In genomic region chr17:70134042-70134441, GRCh38 we compare ENCODE assay signal across 22 cellular contexts. TPM values are rescaled to one million over a fixed set of nuclear protein-coding genes. Genes with fewer than 3 reads are reported as not detected.
DNase-seq lines count a peak whose midpoint lies in the region; ATAC-seq, FAIRE-seq and TF ChIP-seq lines count a peak whose summit lies in the region.
"Had no signal": no experiment of that assay in that cellular context is flagged by ENCODE, and none has a peak within 500 bp of the region (broad histone marks: within the 10 kb centered on the region; RNA-seq: fewer than 3 reads in every experiment).

No MANE protein-coding gene starts in this region.

- H3K27me3 ChIP-seq in K562 (ENCODE audit: control insufficient read depth in 2 of 2, insufficient read depth in 2 of 2, low read length in 2 of 2) (no peaks in the 10 kb centered on the region), neural progenitor cell (no peaks in the 10 kb centered on the region), GM23338 (ENCODE audit: insufficient read depth) (no peaks in the 10 kb centered on the region)

- no TSS peak for BruUV-seq in K562 (replicated peaks; lab: Mats Ljungman, UMichigan)

- H3K9me3 ChIP-seq in K562 (replicated peaks; ENCODE audit: control insufficient read depth, insufficient read depth, low read depth, low read length) (no peaks in the 10 kb centered on the region), neural progenitor cell (ENCODE audit: low read depth) (no peaks in the 10 kb centered on the region)

- intact Hi-C loops in K562 (cut with micrococcal nuclease): loop anchor here (10.0 kb wide), 1 partner anchor 239 kb away; no protein-coding TSS in a partner anchor
- intact Hi-C loops in activated naive CD4-positive, alpha-beta T cell treated with anti-CD3 and anti-CD28 coated beads for 36 hours (cut with micrococcal nuclease): no loop called here

- H3K4me1 ChIP-seq in K562 (replicated peaks in 1 of 2; ENCODE audit: control insufficient read depth in 2 of 2, insufficient read depth in 2 of 2, low read length in 2 of 2): no peaks in the 10 kb centered on the region; a peak in 2 of 5 replicates
- H3K4me1 ChIP-seq in neural progenitor cell: peaks cover 14% of the 10 kb centered on the region
- H3K4me1 ChIP-seq in GM23338 (ENCODE audit: insufficient read depth): peaks cover 15% of the 10 kb centered on the region; the same call in 1 of the 2 replicates

- TF ChIP-seq RAD21 in K562 (CRISPR knock-in tag; conservative IDR thresholded peaks at IDR 0.05 in 1 of 2, IDR thresholded peaks at IDR 0.05 in 1 of 2): no peak

- 5% methylated on average over 8 of the region's 8 CpGs for WGBS in K562 (ENCODE audit: insufficient coverage, low coverage, missing lambda C conversion rate)

- H3K9me3 Mint-ChIP-seq in neural progenitor cell (peaks cover 2% of the 10 kb centered on the region), GM23338 (no peaks in the 10 kb centered on the region)
- no peaks in the 10 kb centered on the region for H3K9me3 Mint-ChIP-seq in activated naive CD4-positive, alpha-beta T cell treated with anti-CD3 and anti-CD28 coated beads for 36 hours
- H3K9me3 Mint-ChIP-seq: CD4-positive, alpha-beta memory T cell had no signal

- peaks cover 2% of the 10 kb centered on the region for H3K36me3 Mint-ChIP-seq in neural progenitor cell
- H3K36me3 Mint-ChIP-seq in activated naive CD4-positive, alpha-beta T cell treated with anti-CD3 and anti-CD28 coated beads for 36 hours (ENCODE audit: low read depth): no peaks in the 10 kb centered on the region
- no peaks in the 10 kb centered on the region for H3K36me3 Mint-ChIP-seq in GM23338 (ENCODE audit: low read depth)
- H3K36me3 Mint-ChIP-seq: CD4-positive, alpha-beta memory T cell had no signal

- peak overlapping the region; percentile 60 to 72; a peak in 3 of 4 replicates for H3K9ac ChIP-seq in K562 (ENCODE audit: insufficient read depth in 1 of 2, low read depth in 2 of 2, low read length in 2 of 2)
- H3K9ac ChIP-seq in neural progenitor cell: no peak overlapping the region

- H2AFZ ChIP-seq in K562 (ENCODE audit: low read depth, low read length) (peak overlapping the region; percentile 89), neural progenitor cell (replicated peaks) (peak overlapping the region; percentile 61), GM23338 (no peak overlapping the region)

- H3K36me3 ChIP-seq in K562 (ENCODE audit: control insufficient read depth, insufficient read depth, low read length) (no peaks in the 10 kb centered on the region), neural progenitor cell (no peaks in the 10 kb centered on the region), GM23338 (ENCODE audit: insufficient read depth) (no peaks in the 10 kb centered on the region)

- no peaks in the 10 kb centered on the region for H3K79me2 ChIP-seq in K562 (ENCODE audit: control insufficient read depth, insufficient read depth, low read length)
- H3K79me2 ChIP-seq in neural progenitor cell (ENCODE audit: low read depth): no peaks in the 10 kb centered on the region
- no peaks in the 10 kb centered on the region for H3K79me2 ChIP-seq in GM23338 (replicated peaks; ENCODE audit: insufficient read depth)

- H3K27ac ChIP-seq in K562 (ENCODE audit: extremely low read depth, low read depth, low read length) (peak overlapping the region; percentile 76), neural progenitor cell (no peak overlapping the region), GM23338 (ENCODE audit: low read depth) (no peak overlapping the region)

- peak; percentile 67 for FAIRE-seq in K562 (lab: Jason Lieb, UNC)
- FAIRE-seq in urothelium cell line (lab: Jason Lieb, UNC): peak; percentile 9
- FAIRE-seq: GM12891, GM18507 had no signal

- no peaks in the 10 kb centered on the region for H4K20me1 ChIP-seq in K562 (replicated peaks; ENCODE audit: control insufficient read depth, insufficient read depth, low read length)
- no peaks in the 10 kb centered on the region for H4K20me1 ChIP-seq in neural progenitor cell (ENCODE audit: low read depth)
- no peaks in the 10 kb centered on the region for H4K20me1 ChIP-seq in GM23338 (replicated peaks; ENCODE audit: insufficient read depth)

- DNase-seq in K562 (ENCODE audit: extremely low read depth in 1 of 4, low spot score in 3 of 4) (peak in 3 of 4 experiments; percentile 12 to 71 (median 37)), neural progenitor cell (ENCODE audit: low spot score) (no peak), urothelium cell line (ENCODE audit: low spot score) (no peak), HPDE6-E6E7 (ENCODE audit: extremely low spot score) (no peak), GM23338 (ENCODE audit: low spot score) (no peak)
- no peak for DNase-seq in activated naive CD4-positive, alpha-beta T cell treated with anti-CD3 and anti-CD28 coated beads for 36 hours
- DNase-seq: C1 segment of cervical spinal cord; Calu3; CD4-positive, alpha-beta memory T cell; COR-L47; DMS53; DMS79 treated with DMSO at 0.1 percent for 48 hours; GF-D8; GOT3; H7; HCEC 1CT had no signal

- TF ChIP-seq POLR2A in K562 (conservative IDR thresholded peaks at IDR 0.05): no peak

- no peak for TF ChIP-seq EP300 in K562 (IDR thresholded peaks at IDR 0.05; ENCODE audit: low read length)

- H3K4me1 Mint-ChIP-seq in neural progenitor cell: peaks cover 25% of the 10 kb centered on the region
- peaks cover 18% of the 10 kb centered on the region for H3K4me1 Mint-ChIP-seq in activated naive CD4-positive, alpha-beta T cell treated with anti-CD3 and anti-CD28 coated beads for 36 hours (ENCODE audit: low read depth)
- peaks cover 7% of the 10 kb centered on the region; the same call in 2 of the 3 replicates for H3K4me1 Mint-ChIP-seq in GM23338

- H3K9me1 ChIP-seq in K562 (ENCODE audit: control insufficient read depth, insufficient read depth, low read length): no peaks in the 10 kb centered on the region

- H3F3A ChIP-seq in neural progenitor cell (ENCODE audit: low read depth) (no peaks in the 10 kb centered on the region), GM23338 (replicated peaks; ENCODE audit: low read depth) (no peaks in the 10 kb centered on the region)

- in situ Hi-C loops in K562 (cut with MboI): no loop called here

- peak; percentile 60 for ATAC-seq in K562
- ATAC-seq in GM23338: no peak

- H3K4me2 ChIP-seq in K562 (ENCODE audit: insufficient read depth, low read length): peak overlapping the region; percentile 64
- no peak overlapping the region for H3K4me2 ChIP-seq in neural progenitor cell
- H3K4me2 ChIP-seq in GM23338: no peak overlapping the region

- peaks cover 5% of the 10 kb centered on the region for H3K9me2 ChIP-seq in GM23338 (ENCODE audit: insufficient read depth)

- POLR2A ChIA-PET in K562 (lab: Yijun Ruan, JAX): interaction anchor here (1.0 kb wide), 1 partner anchor 12 kb away, joined by 3 read pairs; no protein-coding TSS in a partner anchor

- H3K27ac Mint-ChIP-seq in neural progenitor cell: no peak overlapping the region
- H3K27ac Mint-ChIP-seq in activated naive CD4-positive, alpha-beta T cell treated with anti-CD3 and anti-CD28 coated beads for 36 hours: no peak overlapping the region
- H3K27ac Mint-ChIP-seq in GM23338: no peak overlapping the region
- H3K27ac Mint-ChIP-seq: CD4-positive, alpha-beta memory T cell had no signal

- H3K4me3 ChIP-seq in K562: no peak overlapping the region
- H3K4me3 ChIP-seq in neural progenitor cell: no peak overlapping the region
- H3K4me3 ChIP-seq in GM23338: no peak overlapping the region

- TF ChIP-seq CTCF in K562 (IDR thresholded peaks at IDR 0.05 in 2 of 3, conservative IDR thresholded peaks at IDR 0.05 in 1 of 3; ENCODE audit: insufficient read depth in 2 of 3, low read depth in 1 of 3, low read length in 3 of 3) (no peak), neural progenitor cell (IDR thresholded peaks at IDR 0.05) (no peak), GM23338 (conservative IDR thresholded peaks at IDR 0.05; ENCODE audit: low read depth in 2 of 2) (no peak)

- CTCF ChIA-PET in K562 (lab: Yijun Ruan, JAX; ENCODE audit: low intra/inter-chr PET ratio): no interaction called here
- CTCF ChIA-PET in activated naive CD4-positive, alpha-beta T cell treated with anti-CD3 and anti-CD28 coated beads for 36 hours (lab: Charles Lee): no interaction called here

- H3K4me3 Mint-ChIP-seq in neural progenitor cell: no peak overlapping the region
- no peak overlapping the region for H3K4me3 Mint-ChIP-seq in activated naive CD4-positive, alpha-beta T cell treated with anti-CD3 and anti-CD28 coated beads for 36 hours
- no peak overlapping the region for H3K4me3 Mint-ChIP-seq in GM23338
- H3K4me3 Mint-ChIP-seq: CD4-positive, alpha-beta memory T cell had no signal

- H3K27me3 Mint-ChIP-seq in neural progenitor cell (ENCODE audit: insufficient read depth, low read depth): peaks cover 2% of the 10 kb centered on the region
- H3K27me3 Mint-ChIP-seq in activated naive CD4-positive, alpha-beta T cell treated with anti-CD3 and anti-CD28 coated beads for 36 hours (ENCODE audit: low read depth): no peaks in the 10 kb centered on the region
- peaks cover 3% of the 10 kb centered on the region for H3K27me3 Mint-ChIP-seq in GM23338 (ENCODE audit: insufficient read depth, low read depth, poor library complexity)

RNA-seq across cellular contexts. Expression of gene KCNJ2, which starts 35.3 kb away (rescaled TPM):
- total RNA-seq in K562 (2011; cell fraction: chromatin; rRNA removed; ENCODE audit: low replicate concordance): 0.12 TPM in 1 of 2 replicates, not detected in the other
- total RNA-seq in K562 (2011; cell fraction: nucleolus; rRNA removed): not detected in 2 replicates
- total RNA-seq in K562 (2011; cell fraction: nucleoplasm; rRNA removed): not detected in 2 replicates
- total RNA-seq in K562 (2014; rRNA removed) (not detected in 2 replicates), K562 (2014; rRNA removed; fragmentation: Illumina TruSeq; extraction: Trizol) (not detected in 2 replicates), K562 (2015; rRNA removed; fragmentation: Illumina TruSeq; extraction: Trizol) (not detected in 2 replicates), K562 (2021) (not detected in 2 replicates), neural progenitor cell (ENCODE audit: low replicate concordance) (0.62 and 1.1 TPM in 2 replicates)
- polyA plus RNA-seq in K562 (2011; rRNA removed) (not detected in 2 replicates), K562 (2014; fragmentation: Illumina TruSeq; extraction: Trizol) (not detected in 2 replicates), K562 (2014; fragmentation: Nextera tagmentation; extraction: Ambion mirVana) (not detected), K562 (2014; rRNA removed) (not detected in 2 replicates), GM23338 (2016; fragmentation: Nextera tagmentation; extraction: Ambion mirVana) (1.7 and 2.1 TPM in 2 replicates)
- not detected in 2 replicates for polyA plus RNA-seq in K562 (2011; cell fraction: cytosol; rRNA removed)
- polyA plus RNA-seq in K562 (2011; cell fraction: nucleus; rRNA removed): not detected in 2 replicates
- polyA plus RNA-seq in K562 (2012): not detected in 2 replicates
- polyA minus RNA-seq in K562 (2011; rRNA and poly(A)+ RNA removed): 0.04 TPM in 1 of 2 replicates, not detected in the other
- polyA minus RNA-seq in K562 (2011; cell fraction: cytosol; rRNA and poly(A)+ RNA removed): not detected in 2 replicates
- not detected in 2 replicates for polyA minus RNA-seq in K562 (2011; cell fraction: nucleus; rRNA and poly(A)+ RNA removed)
- not detected for total RNA-seq in activated naive CD4-positive, alpha-beta T cell treated with anti-CD3 and anti-CD28 coated beads for 36 hours
- 1.6 and 4.4 TPM in 2 replicates for total RNA-seq in GM23338 (2014; rRNA removed; shearing (Covaris generic))
- total RNA-seq: A172; A673; Calu3; CD4-positive, alpha-beta memory T cell had no signal
- polyA plus RNA-seq: CD4-positive, alpha-beta memory T cell had no signal

RNA-seq across cellular contexts. Expression of gene KCNJ16, which starts 59.0 kb away (rescaled TPM):
- total RNA-seq in K562 (2011; cell fraction: chromatin; rRNA removed; ENCODE audit: low replicate concordance): 0.33 TPM in 1 of 2 replicates, not detected in the other
- total RNA-seq in K562 (2011; cell fraction: nucleolus; rRNA removed): not detected in 2 replicates
- total RNA-seq in K562 (2011; cell fraction: nucleoplasm; rRNA removed): 0.23 TPM in 1 of 2 replicates, not detected in the other
- total RNA-seq in K562 (2014; rRNA removed) (0.04 TPM in 1 of 2 replicates, not detected in the other), K562 (2014; rRNA removed; fragmentation: Illumina TruSeq; extraction: Trizol) (0.06 and 0.07 TPM in 2 replicates), K562 (2015; rRNA removed; fragmentation: Illumina TruSeq; extraction: Trizol) (not detected in 2 replicates), K562 (2021) (0.04 TPM in 1 of 2 replicates, not detected in the other), neural progenitor cell (ENCODE audit: low replicate concordance) (not detected in 2 replicates)
- polyA plus RNA-seq in K562 (2011; rRNA removed) (not detected in 2 replicates), K562 (2014; fragmentation: Illumina TruSeq; extraction: Trizol) (not detected in 2 replicates), K562 (2014; fragmentation: Nextera tagmentation; extraction: Ambion mirVana) (under 1 TPM; 0.28 to 0.75 TPM), K562 (2014; rRNA removed) (0.01 TPM in 1 of 2 replicates, not detected in the other), GM23338 (2016; fragmentation: Nextera tagmentation; extraction: Ambion mirVana) (not detected in 2 replicates)
- polyA plus RNA-seq in K562 (2011; cell fraction: cytosol; rRNA removed): not detected in 2 replicates
- not detected in 2 replicates for polyA plus RNA-seq in K562 (2011; cell fraction: nucleus; rRNA removed)
- 0.61 and 1.3 TPM in 2 replicates for polyA plus RNA-seq in K562 (2012)
- not detected in 2 replicates for polyA minus RNA-seq in K562 (2011; rRNA and poly(A)+ RNA removed)
- polyA minus RNA-seq in K562 (2011; cell fraction: cytosol; rRNA and poly(A)+ RNA removed): not detected in 2 replicates
- not detected in 2 replicates for polyA minus RNA-seq in K562 (2011; cell fraction: nucleus; rRNA and poly(A)+ RNA removed)
- not detected for total RNA-seq in activated naive CD4-positive, alpha-beta T cell treated with anti-CD3 and anti-CD28 coated beads for 36 hours
- total RNA-seq in GM23338 (2014; rRNA removed; shearing (Covaris generic)): not detected in 2 replicates
- total RNA-seq: A673; Calu3; CD4-positive, alpha-beta memory T cell; Daoy had no signal
- polyA plus RNA-seq: BJ; CD4-positive, alpha-beta memory T cell had no signal

Comparison
In these comparisons a context has a peak if more than half of its experiments do, and no peak if none do; other contexts are left out.
1. DNase-seq: peak in K562 (3 of 4); none in neural progenitor cell (single experiment), urothelium cell line (single experiment), HPDE6-E6E7 (single experiment), activated naive CD4-positive, alpha-beta T cell treated with anti-CD3 and anti-CD28 coated beads for 36 hours (single experiment) and GM23338 (single experiment).